In the genomic region with DNA sequence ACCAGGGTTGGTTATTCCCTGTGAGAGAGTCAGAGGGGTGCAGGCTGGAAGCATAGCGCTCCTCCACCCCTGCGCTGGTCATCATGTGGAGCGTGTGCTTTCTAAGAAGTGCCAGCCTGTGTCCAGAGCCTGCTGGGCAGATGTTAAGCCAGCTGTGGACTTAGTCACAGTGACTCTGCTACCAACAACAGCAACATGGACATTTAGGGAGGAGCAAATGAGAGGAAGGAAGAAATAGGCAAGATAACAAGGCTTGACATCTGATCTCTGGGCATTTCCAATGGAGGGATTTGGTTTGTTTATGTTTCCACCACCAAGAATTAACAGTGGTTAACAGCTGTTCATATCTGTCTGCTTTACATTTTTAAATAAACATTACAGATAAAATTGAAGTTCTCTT, we compare ENCODE assay signal across 13 cellular contexts. TPM values are rescaled to one million over a fixed set of nuclear protein-coding genes. Genes with fewer than 3 reads are reported as not detected.
DNase-seq lines count a peak whose midpoint lies in the region; ATAC-seq and TF ChIP-seq lines count a peak whose summit lies in the region.
"Had no signal": no experiment of that assay in that cellular context is flagged by ENCODE, and none has a peak within 500 bp of the region (broad histone marks: within the 10 kb centered on the region; RNA-seq: fewer than 3 reads in every experiment).

No MANE protein-coding gene starts in this region.

- H3K27me3 Mint-ChIP-seq in endothelial cell (ENCODE audit: unreplicated experiment) (peaks cover 20% of the 10 kb centered on the region), neural crest cell (ENCODE audit: low read depth) (no peaks in the 10 kb centered on the region)

- H3K9me3 Mint-ChIP-seq in endothelial cell (ENCODE audit: unreplicated experiment) (no peaks in the 10 kb centered on the region), neural crest cell (no peaks in the 10 kb centered on the region)
- H3K9me3 Mint-ChIP-seq: natural killer cell had no signal

- H3K4me3 Mint-ChIP-seq in endothelial cell (ENCODE audit: unreplicated experiment) = peak overlapping the region; percentile 13
- no peak overlapping the region for H3K4me3 Mint-ChIP-seq in neural crest cell
- H3K4me3 Mint-ChIP-seq: natural killer cell had no signal

- no peak overlapping the region for H3K4me3 ChIP-seq in AG10803 (ENCODE audit: low read length)
- H3K4me3 ChIP-seq: HAP-1 had no signal

- no peak for TF ChIP-seq CTCF in AG10803 (conservative IDR thresholded peaks at IDR 0.05; ENCODE audit: low read length)
- TF ChIP-seq CTCF in endothelial cell (IDR thresholded peaks at IDR 0.05; ENCODE audit: unreplicated experiment) = no peak
- TF ChIP-seq CTCF in neural crest cell (conservative IDR thresholded peaks at IDR 0.05) = no peak

- H3K27ac Mint-ChIP-seq in endothelial cell (ENCODE audit: unreplicated experiment) (peak overlapping the region; percentile 64), neural crest cell (ENCODE audit: unreplicated experiment) (peak overlapping the region; percentile 57)
- H3K27ac Mint-ChIP-seq: natural killer cell had no signal

- H3K36me3 Mint-ChIP-seq in endothelial cell (ENCODE audit: low read depth, unreplicated experiment) (peaks cover 48% of the 10 kb centered on the region), neural crest cell (ENCODE audit: low read depth) (no peaks in the 10 kb centered on the region)
- H3K36me3 Mint-ChIP-seq: natural killer cell had no signal

- peak; percentile 21 for DNase-seq in AG10803 (ENCODE audit: low read depth)
- peak; percentile 48 for DNase-seq in NCI-H526 treated with DMSO at 0.1 percent for 48 hours (lab: John Stamatoyannopoulos, UW)
- no peak for DNase-seq in endothelial cell (ENCODE audit: low spot score)
- no peak for DNase-seq in neural crest cell (ENCODE audit: low read depth, low spot score)
- DNase-seq in NCI-H345 treated with DMSO at 0.1 percent for 48 hours (lab: John Stamatoyannopoulos, UW; ENCODE audit: unreplicated experiment) = no peak
- DNase-seq in DMS79 treated with DMSO at 0.1 percent for 48 hours (lab: John Stamatoyannopoulos, UW) = no peak
- no peak for DNase-seq in activated gamma-delta T cell (lab: John Stamatoyannopoulos, UW)
- DNase-seq: DND-41, natural killer cell, NCI-H1048, SW 1271 had no signal

- H3K4me1 Mint-ChIP-seq in endothelial cell (ENCODE audit: unreplicated experiment) (peaks cover 69% of the 10 kb centered on the region), neural crest cell (peaks cover 19% of the 10 kb centered on the region)
- H3K4me1 Mint-ChIP-seq: natural killer cell had no signal

- ATAC-seq in GM21737 (IDR thresholded peaks at IDR 0.05; ENCODE audit: unreplicated experiment) = no peak
- ATAC-seq: natural killer cell had no signal

RNA-seq across cellular contexts. Expression of gene MYZAP, which starts 36.4 kb away (rescaled TPM):
- total RNA-seq in endothelial cell (ENCODE audit: unreplicated experiment) (55.3 TPM), neural crest cell (0.28 TPM in 1 of 2 replicates, not detected in the other)
- total RNA-seq: natural killer cell had no signal

Comparison
In these comparisons a context has a peak if more than half of its experiments do, and no peak if none do; other contexts are left out.
1. DNase-seq: peak in AG10803 (single experiment) and NCI-H526 treated with DMSO at 0.1 percent for 48 hours (single experiment); none in endothelial cell (single experiment), neural crest cell (single experiment), NCI-H345 treated with DMSO at 0.1 percent for 48 hours (single experiment), DMS79 treated with DMSO at 0.1 percent for 48 hours (single experiment) and activated gamma-delta T cell (single experiment).
2. RNA of gene MYZAP, which starts 36.4 kb away (total RNA-seq): 55.3 TPM in endothelial cell (single experiment); 0.28 TPM in neural crest cell; every median in the first group is over 10 times any median in the second.